Comparison of ENCODE assay signal across 1 cellular context in the genomic region with DNA sequence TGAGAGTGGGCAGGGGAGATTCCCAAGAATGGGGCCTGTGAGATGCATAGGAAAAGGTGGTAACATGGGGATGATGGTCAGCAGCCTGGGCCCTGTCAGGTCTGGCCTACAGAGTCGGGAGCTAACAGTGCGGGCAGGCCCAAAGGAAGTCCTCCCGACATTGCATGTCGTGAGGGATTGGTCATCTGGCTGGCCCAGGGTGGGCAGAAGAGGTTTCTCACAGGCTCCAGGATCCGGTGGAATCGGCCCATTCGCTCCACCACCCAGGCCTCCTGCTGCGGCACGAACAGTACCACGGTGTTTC.
TF ChIP-seq lines count a peak whose summit lies in the region.

No MANE protein-coding gene starts in this region.

TF ChIP-seq in SK-N-SH treated with all-trans-retinoic acid at 6 μM for 48 hours, 23 proteins besides CTCF, POLR2A, EP300 and RAD21 (continued from another document):
- no peak for TF ChIP-seq POU6F1 (CRISPR knock-in tag; IDR thresholded peaks at IDR 0.05; ENCODE audit: borderline replicate concordance, low read depth)
- no peak for TF ChIP-seq ISL1 (CRISPR knock-in tag; IDR thresholded peaks at IDR 0.05)
- TF ChIP-seq ZNF70 (CRISPR knock-in tag; IDR thresholded peaks at IDR 0.05) = no peak
